Comparison of ENCODE assay signal across 18 cellular contexts in genomic region chr2:147030966-147031760, GRCh38.
DNase-seq lines count a peak whose midpoint lies in the region; ATAC-seq and TF ChIP-seq lines count a peak whose summit lies in the region.
"Had no signal": no experiment of that assay in that cellular context is flagged by ENCODE, and none has a peak within 500 bp of the region (broad histone marks: within the 10 kb centered on the region; RNA-seq: fewer than 3 reads in every experiment).

No MANE protein-coding gene starts in this region.

- no peaks in the 10 kb centered on the region for H3F3A ChIP-seq in GM23338 (replicated peaks; ENCODE audit: low read depth)

- H3K27ac Mint-ChIP-seq in GM23338 = no peak overlapping the region
- H3K27ac Mint-ChIP-seq: activated T-cell treated with anti-CD3 and anti-CD28 coated beads, Interleukin-2, amount 50 U/mL, for 24 hours; B cell; brain had no signal

- H3K27ac ChIP-seq in GM23338 (ENCODE audit: low read depth) = no peak overlapping the region
- no peak overlapping the region for H3K27ac ChIP-seq in RWPE1

- no peaks in the 10 kb centered on the region for H4K20me1 ChIP-seq in GM23338 (replicated peaks; ENCODE audit: insufficient read depth)

- H3K79me2 ChIP-seq in GM23338 (replicated peaks; ENCODE audit: insufficient read depth) = no peaks in the 10 kb centered on the region

- TF ChIP-seq POLR2A in GM18505 (IDR thresholded peaks at IDR 0.05; ENCODE audit: borderline replicate concordance, extremely low read depth, insufficient read depth, insufficient read length) = no peak

- CTCF ChIA-PET in RWPE1 (lab: Yijun Ruan, JAX) = interaction anchor here (0.6 to 0.8 kb wide), 2 partner anchors 14 to 15 kb away, joined by 3 read pairs; no protein-coding TSS in a partner anchor

- H3K4me2 ChIP-seq in GM23338 = no peak overlapping the region

- H3K4me1 ChIP-seq in GM23338 (ENCODE audit: insufficient read depth) = peaks cover 6% of the 10 kb centered on the region; the same call in 1 of the 2 replicates

- H3K4me1 Mint-ChIP-seq in GM23338 = peaks cover 8% of the 10 kb centered on the region
- H3K4me1 Mint-ChIP-seq: B cell, neural crest cell had no signal

- H3K9me3 Mint-ChIP-seq in GM23338 = no peaks in the 10 kb centered on the region
- H3K9me3 Mint-ChIP-seq: activated T-cell treated with anti-CD3 and anti-CD28 coated beads, Interleukin-2, amount 50 U/mL, for 24 hours had no signal

- no peak overlapping the region; the same call in 1 of the 2 replicates for H2AFZ ChIP-seq in GM23338

- POLR2A ChIA-PET in RWPE1 (lab: Yijun Ruan, JAX; ENCODE audit: low non-redundant PET) = no interaction called here

- no peak overlapping the region for H3K4me3 Mint-ChIP-seq in GM23338
- H3K4me3 Mint-ChIP-seq: activated T-cell treated with anti-CD3 and anti-CD28 coated beads, Interleukin-2, amount 50 U/mL, for 24 hours; B cell; brain; neural crest cell had no signal

- H3K36me3 ChIP-seq in GM23338 (ENCODE audit: insufficient read depth) = no peaks in the 10 kb centered on the region

- TF ChIP-seq CTCF in GM23338 (conservative IDR thresholded peaks at IDR 0.05; ENCODE audit: low read depth in 2 of 2) (no peak), RWPE1 (conservative IDR thresholded peaks at IDR 0.05; ENCODE audit: low read depth) (no peak), omental fat pad (IDR thresholded peaks at IDR 0.05) (no peak)

- peak; percentile 11 for DNase-seq in GM23338 (ENCODE audit: low spot score)
- peak; percentile 34 for DNase-seq in RWPE1 (ENCODE audit: low spot score)
- DNase-seq in fibroblast of peridontal ligament (ENCODE audit: extremely low read depth) = peak; percentile 42
- DNase-seq in omental fat pad (ENCODE audit: low spot score) = no peak
- no peak for DNase-seq in activated naive CD4-positive, alpha-beta T cell (lab: John Stamatoyannopoulos, UW)
- DNase-seq: activated CD4-positive, alpha-beta T cell treated with anti-CD3 and anti-CD28 coated beads for 1 hour; activated T-cell treated with anti-CD3 and anti-CD28 coated beads, Interleukin-2, amount 50 U/mL, for 24 hours; EL; KG1; NCI-H2081; stimulated activated CD4-positive, alpha-beta T cell treated with anti-CD3 and anti-CD28 coated beads, Interleukin-4, amount 100 ng/mL, for 1 hour; stimulated activated naive CD4-positive, alpha-beta T cell treated with Interleukin-2 at 50 U/mL for 16 hours had no signal

- ATAC-seq in GM23338 (no peak; the same call in 2 of the 3 replicates), omental fat pad (ENCODE audit: low FRiP score) (peak; percentile 28), GM18505 (IDR thresholded peaks at IDR 0.05; ENCODE audit: unreplicated experiment) (no peak), GM18907 (IDR thresholded peaks at IDR 0.05; ENCODE audit: unreplicated experiment) (no peak), HG03135 (IDR thresholded peaks at IDR 0.05; ENCODE audit: unreplicated experiment) (no peak)

- H3K9me2 ChIP-seq in GM23338 (ENCODE audit: insufficient read depth) = no peaks in the 10 kb centered on the region

- no peaks in the 10 kb centered on the region for H3K27me3 ChIP-seq in GM23338 (ENCODE audit: insufficient read depth)

- H3K36me3 Mint-ChIP-seq in GM23338 (ENCODE audit: low read depth) = no peaks in the 10 kb centered on the region
- H3K36me3 Mint-ChIP-seq: brain had no signal

- peaks cover 2% of the 10 kb centered on the region for H3K27me3 Mint-ChIP-seq in GM23338 (ENCODE audit: insufficient read depth, low read depth, poor library complexity)

- H3K4me3 ChIP-seq in GM23338 = no peak overlapping the region

TF ChIP-seq in GM23338, 12 proteins besides CTCF, POLR2A, EP300 and RAD21 (continues in another document):
- no peak for TF ChIP-seq ETS1 (IDR thresholded peaks at IDR 0.05)
- TF ChIP-seq CREB1 (CRISPR knock-in tag; IDR thresholded peaks at IDR 0.05; ENCODE audit: low read depth) = no peak
- TF ChIP-seq, protein P1, sequence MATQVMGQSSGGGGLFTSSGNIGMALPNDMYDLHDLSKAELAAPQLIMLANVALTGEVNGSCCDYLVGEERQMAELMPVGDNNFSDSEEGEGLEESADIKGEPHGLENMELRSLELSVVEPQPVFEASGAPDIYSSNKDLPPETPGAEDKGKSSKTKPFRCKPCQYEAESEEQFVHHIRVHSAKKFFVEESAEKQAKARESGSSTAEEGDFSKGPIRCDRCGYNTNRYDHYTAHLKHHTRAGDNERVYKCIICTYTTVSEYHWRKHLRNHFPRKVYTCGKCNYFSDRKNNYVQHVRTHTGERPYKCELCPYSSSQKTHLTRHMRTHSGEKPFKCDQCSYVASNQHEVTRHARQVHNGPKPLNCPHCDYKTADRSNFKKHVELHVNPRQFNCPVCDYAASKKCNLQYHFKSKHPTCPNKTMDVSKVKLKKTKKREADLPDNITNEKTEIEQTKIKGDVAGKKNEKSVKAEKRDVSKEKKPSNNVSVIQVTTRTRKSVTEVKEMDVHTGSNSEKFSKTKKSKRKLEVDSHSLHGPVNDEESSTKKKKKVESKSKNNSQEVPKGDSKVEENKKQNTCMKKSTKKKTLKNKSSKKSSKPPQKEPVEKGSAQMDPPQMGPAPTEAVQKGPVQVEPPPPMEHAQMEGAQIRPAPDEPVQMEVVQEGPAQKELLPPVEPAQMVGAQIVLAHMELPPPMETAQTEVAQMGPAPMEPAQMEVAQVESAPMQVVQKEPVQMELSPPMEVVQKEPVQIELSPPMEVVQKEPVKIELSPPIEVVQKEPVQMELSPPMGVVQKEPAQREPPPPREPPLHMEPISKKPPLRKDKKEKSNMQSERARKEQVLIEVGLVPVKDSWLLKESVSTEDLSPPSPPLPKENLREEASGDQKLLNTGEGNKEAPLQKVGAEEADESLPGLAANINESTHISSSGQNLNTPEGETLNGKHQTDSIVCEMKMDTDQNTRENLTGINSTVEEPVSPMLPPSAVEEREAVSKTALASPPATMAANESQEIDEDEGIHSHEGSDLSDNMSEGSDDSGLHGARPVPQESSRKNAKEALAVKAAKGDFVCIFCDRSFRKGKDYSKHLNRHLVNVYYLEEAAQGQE (IDR thresholded peaks at IDR 0.05; ENCODE audit: unreplicated experiment) = no peak
- TF ChIP-seq STAT1 (IDR thresholded peaks at IDR 0.05; ENCODE audit: unreplicated experiment) = no peak
- TF ChIP-seq JUNB (IDR thresholded peaks at IDR 0.05; ENCODE audit: unreplicated experiment) = no peak
- no peak for TF ChIP-seq EZH2phosphoT487 (IDR thresholded peaks at IDR 0.05; ENCODE audit: unreplicated experiment)

Comparison
In these comparisons a context has a peak if more than half of its experiments do, and no peak if none do; other contexts are left out.
1. DNase-seq: peak in GM23338 (single experiment), RWPE1 (single experiment) and fibroblast of peridontal ligament (single experiment); none in omental fat pad (single experiment) and activated naive CD4-positive, alpha-beta T cell (0 of 4).